Comparison of ENCODE assay signal across 8 cellular contexts in genomic region chr3:63863150-63864007, GRCh38. TPM values are rescaled to one million over a fixed set of nuclear protein-coding genes. Genes with fewer than 3 reads are reported as not detected.
A peak's percentile ranks its signal among the peaks of the same experiment; 100 is the strongest.
DNase-seq lines count a peak whose midpoint lies in the region; ATAC-seq and TF ChIP-seq lines count a peak whose summit lies in the region.

Gene ATXN7 (plus strand): TSS chr3:63863867. CDS start chr3:63912599, 48,732 bp downstream.
Gene THOC7 (minus strand): TSS chr3:63863805. CDS start chr3:63863790, 15 bp downstream.

- no peaks in the 10 kb centered on the region for H3K9me3 Mint-ChIP-seq in activated T-cell treated with anti-CD3 and anti-CD28 coated beads, Interleukin-2, amount 50 U/mL, for 72 hours
- H3K9me3 Mint-ChIP-seq in naive B cell: no peaks in the 10 kb centered on the region

- H3K9me2 ChIP-seq in OCI-LY1 (ENCODE audit: low read depth, low read length): no peaks in the 10 kb centered on the region

- H3K4me2 ChIP-seq in OCI-LY1 (ENCODE audit: low read length): peak within 1 kb of the TSS; percentile 91

- CTCF ChIA-PET in AG04449 (lab: Yijun Ruan, JAX): no interaction called here

- intact Hi-C loops in esophagus squamous epithelium (cut with DNase I): no loop called here

- ATAC-seq in HG03045 (IDR thresholded peaks at IDR 0.05; ENCODE audit: unreplicated experiment) (peak; percentile 81), naive B cell (ENCODE audit: low read depth in 2 of 2) (peak; percentile 82 to 83)
- peak; percentile 83 to 89 for ATAC-seq in activated T-cell treated with anti-CD3 and anti-CD28 coated beads, Interleukin-2, amount 50 U/mL, for 72 hours (replicated peaks in 1 of 2)

- DNase-seq in AG04449 (ENCODE audit: low read depth, low spot score) (no peak), esophagus squamous epithelium (lab: John Stamatoyannopoulos, UW) (no peak), naive B cell (peak; percentile 79)
- DNase-seq in activated T-cell treated with anti-CD3 and anti-CD28 coated beads, Interleukin-2, amount 50 U/mL, for 72 hours: peak; percentile 73 to 77
- peak; percentile 65 for DNase-seq in stimulated activated naive CD4-positive, alpha-beta T cell treated with Interleukin-2 at 50 U/mL for 16 hours (lab: John Stamatoyannopoulos, UW)

- TF ChIP-seq CTCF in AG04449 (IDR thresholded peaks at IDR 0.05; ENCODE audit: insufficient read depth, low read length, missing control alignments) (no peak), OCI-LY1 (IDR thresholded peaks at IDR 0.05; ENCODE audit: low read length) (no peak), esophagus squamous epithelium (IDR thresholded peaks at IDR 0.05) (no peak)

- H3F3A ChIP-seq in OCI-LY1 (ENCODE audit: insufficient read depth, low read length): no peaks in the 10 kb centered on the region

- peaks cover 38% of the 10 kb centered on the region for H3K4me1 ChIP-seq in OCI-LY1 (ENCODE audit: insufficient read depth, low read length, severe bottlenecking)
- peaks cover 3 to 34% (median 15%) of the 10 kb centered on the region in 3 donors for H3K4me1 ChIP-seq in esophagus squamous epithelium

- TF ChIP-seq POLR2A in GM18526 (IDR thresholded peaks at IDR 0.05; ENCODE audit: extremely low read depth, insufficient read length) (peak; percentile 29), esophagus squamous epithelium (IDR thresholded peaks at IDR 0.05) (peak in 2 of 4 donors; percentile 12 to 41)

- H3K9ac ChIP-seq in OCI-LY1 (ENCODE audit: low read length): peak within 1 kb of the TSS; percentile 98

- H3K79me2 ChIP-seq in OCI-LY1 (ENCODE audit: insufficient read depth, low read length): peaks cover 80% of the 10 kb centered on the region

- H3K4me1 Mint-ChIP-seq in activated T-cell treated with anti-CD3 and anti-CD28 coated beads, Interleukin-2, amount 50 U/mL, for 72 hours (ENCODE audit: low read depth): peaks cover 69% of the 10 kb centered on the region
- H3K4me1 Mint-ChIP-seq in naive B cell: peaks cover 32 to 55% (median 42%) of the 10 kb centered on the region in 3 donors

- no peaks in the 10 kb centered on the region for H3K27me3 Mint-ChIP-seq in activated T-cell treated with anti-CD3 and anti-CD28 coated beads, Interleukin-2, amount 50 U/mL, for 72 hours (ENCODE audit: low read depth)
- no peaks in the 10 kb centered on the region for H3K27me3 Mint-ChIP-seq in naive B cell

- 0 to 1% methylated on average over 13 to 15 of the region's 98 CpGs for WGBS in esophagus squamous epithelium, 2 donors

- H3K36me3 Mint-ChIP-seq in activated T-cell treated with anti-CD3 and anti-CD28 coated beads, Interleukin-2, amount 50 U/mL, for 72 hours (ENCODE audit: insufficient read depth in 2 of 2): peaks cover 8 to 15% of the 10 kb centered on the region in 2 donors
- H3K36me3 Mint-ChIP-seq in naive B cell: no peaks in the 10 kb centered on the region

- H3K27ac Mint-ChIP-seq in activated T-cell treated with anti-CD3 and anti-CD28 coated beads, Interleukin-2, amount 50 U/mL, for 72 hours: peak within 1 kb of the TSS; percentile 96
- H3K27ac Mint-ChIP-seq in naive B cell: peak within 1 kb of the TSS; percentile 92 to 98 (median 96)

- H3K4me3 ChIP-seq in AG04449 (ENCODE audit: low read depth, low read length) (peak within 1 kb of the TSS; percentile 88), OCI-LY1 (ENCODE audit: low read depth, low read length, poor library complexity, severe bottlenecking) (peak within 1 kb of the TSS; percentile 91), esophagus squamous epithelium (peak within 1 kb of the TSS; percentile 97 to 99 (median 98))

- POLR2A ChIA-PET in AG04449 (lab: Yijun Ruan, JAX): interaction anchor here (0.6 to 1.7 kb wide), 2 partner anchors 47 to 49 kb away, joined by 3 to 7 read pairs; partner anchors contain the start of gene SCAANT1

- H3K36me3 ChIP-seq in OCI-LY1 (ENCODE audit: insufficient read depth, low read length) (peaks cover 13% of the 10 kb centered on the region), esophagus squamous epithelium (peaks cover 0 to 9% (median 0%) of the 10 kb centered on the region in 3 donors)

- peak within 1 kb of the TSS; percentile 72 for H3K27ac ChIP-seq in OCI-LY1 (ENCODE audit: low read depth, low read length, poor library complexity, severe bottlenecking)
- H3K27ac ChIP-seq in esophagus squamous epithelium: peak within 1 kb of the TSS; percentile 94 to 99 (median 96)

- no peaks in the 10 kb centered on the region for H3K27me3 ChIP-seq in OCI-LY1 (ENCODE audit: insufficient read depth, low read length)
- no peaks in the 10 kb centered on the region for H3K27me3 ChIP-seq in esophagus squamous epithelium

- H3K9me3 ChIP-seq in OCI-LY1 (ENCODE audit: low read length) (no peaks in the 10 kb centered on the region), esophagus squamous epithelium (no peaks in the 10 kb centered on the region)

- H4K20me1 ChIP-seq in OCI-LY1 (ENCODE audit: insufficient read depth, low read length): no peaks in the 10 kb centered on the region

- peak within 1 kb of the TSS; percentile 92 to 97 for H3K4me3 Mint-ChIP-seq in activated T-cell treated with anti-CD3 and anti-CD28 coated beads, Interleukin-2, amount 50 U/mL, for 72 hours
- peak within 1 kb of the TSS; percentile 91 to 98 (median 96) for H3K4me3 Mint-ChIP-seq in naive B cell

- H2AFZ ChIP-seq in OCI-LY1 (ENCODE audit: low read length): no peak within 1 kb of the TSS

RNA-seq across cellular contexts. Expression of gene ATXN7, which starts in this region (rescaled TPM):
- 10 to 100 TPM; 49.9 to 51.3 TPM for total RNA-seq in activated T-cell treated with anti-CD3 and anti-CD28 coated beads, Interleukin-2, amount 50 U/mL, for 72 hours
- 10 to 100 TPM in 3 of 4 donors, 1 to 10 TPM in 1; 6.1 to 28.2 (median 20.2) TPM for total RNA-seq in esophagus squamous epithelium
- polyA plus RNA-seq in naive B cell (ENCODE audit: low read depth in 6 of 6): 1 to 10 TPM; 2.5 to 7.2 (median 4.9) TPM

RNA-seq across cellular contexts. Expression of gene THOC7, which starts in this region (rescaled TPM):
- total RNA-seq in activated T-cell treated with anti-CD3 and anti-CD28 coated beads, Interleukin-2, amount 50 U/mL, for 72 hours: 10 to 100 TPM; 79.0 to 80.9 TPM
- 10 to 100 TPM; 50.9 to 86.9 (median 75.9) TPM for total RNA-seq in esophagus squamous epithelium
- 100 to 1,000 TPM in 1 of 6 donors, 10 to 100 TPM in 5; 62.0 to 113 (median 75.0) TPM for polyA plus RNA-seq in naive B cell (ENCODE audit: low read depth in 6 of 6)

Comparison
In these comparisons a context has a peak if more than half of its experiments do, and no peak if none do; other contexts are left out.
1. DNase-seq: peak in activated T-cell treated with anti-CD3 and anti-CD28 coated beads, Interleukin-2, amount 50 U/mL, for 72 hours (2 of 2), naive B cell (single experiment) and stimulated activated naive CD4-positive, alpha-beta T cell treated with Interleukin-2 at 50 U/mL for 16 hours (single experiment); none in AG04449 (single experiment) and esophagus squamous epithelium (single experiment).
2. Peak in every context shown above with its lines, with median percentiles within 50 percentile points of each other: H3K4me3 ChIP-seq and ATAC-seq.